9 cellular contexts compared by ENCODE assay signal in genomic region chr19:6730153-6730804, GRCh38. TPM values are rescaled to one million over a fixed set of nuclear protein-coding genes. Genes with fewer than 3 reads are reported as not detected.
A peak's percentile ranks its signal among the peaks of the same experiment; 100 is the strongest.
DNase-seq lines count a peak whose midpoint lies in the region; ATAC-seq, FAIRE-seq and TF ChIP-seq lines count a peak whose summit lies in the region.
"Had no signal": no experiment of that assay in that cellular context is flagged by ENCODE, and none has a peak within 500 bp of the region (broad histone marks: within the 10 kb centered on the region; RNA-seq: fewer than 3 reads in every experiment).

No MANE protein-coding gene starts in this region.

- 80% methylated on average over 5 of the region's 27 CpGs; no CpG with 5 or more reads in 1 of the 2 donors for WGBS in gastroesophageal sphincter (ENCODE audit: low coverage in 1 of 2), 2 donors

- H3K36me3 ChIP-seq in gastroesophageal sphincter (peaks cover 0 to 49% of the 10 kb centered on the region in 2 donors), rectal smooth muscle tissue (ENCODE audit: control insufficient read depth, insufficient read depth, low read length) (peaks cover 4% of the 10 kb centered on the region)

- H3K4me3 ChIP-seq in gastroesophageal sphincter (peak overlapping the region in 1 of 2 donors; percentile 19), rectal smooth muscle tissue (ENCODE audit: low read length) (peak overlapping the region; percentile 48)

- no peaks in the 10 kb centered on the region for H3K9me3 ChIP-seq in gastroesophageal sphincter

- DNase-seq in GM12891 (ENCODE audit: insufficient read length, low spot score) (peak; percentile 58), T-helper 9 cell (peak; percentile 21), GM12892 (ENCODE audit: insufficient read length) (no peak), middle frontal gyrus (ENCODE audit: extremely low spot score, low spot score) (no peak), RPMI8226 (no peak), dedifferentiated amniotic fluid mesenchymal stem cell (ENCODE audit: extremely low spot score) (no peak)

- peaks cover 4% of the 10 kb centered on the region for H3K27me3 ChIP-seq in gastroesophageal sphincter
- H3K27me3 ChIP-seq in rectal smooth muscle tissue (ENCODE audit: control insufficient read depth, insufficient read depth, low read length): no peaks in the 10 kb centered on the region

- FAIRE-seq in GM12891 (lab: Jason Lieb, UNC): peak; percentile 40
- FAIRE-seq in GM12892 (lab: Jason Lieb, UNC): no peak

- peak overlapping the region in 2 of 4 donors; percentile 27 to 43 for H3K27ac ChIP-seq in gastroesophageal sphincter
- H3K27ac ChIP-seq in rectal smooth muscle tissue (ENCODE audit: low read depth, low read length): peak overlapping the region; percentile 30

- H3K9ac ChIP-seq in rectal smooth muscle tissue (ENCODE audit: low read length): no peak overlapping the region

- no peak for TF ChIP-seq POLR2A in GM12891 (IDR thresholded peaks at IDR 0.05; ENCODE audit: low read depth, low read length)
- TF ChIP-seq POLR2A in gastroesophageal sphincter (IDR thresholded peaks at IDR 0.05): no peak
- TF ChIP-seq POLR2A in GM12892 (IDR thresholded peaks at IDR 0.05; ENCODE audit: low read depth, low read length): no peak

- peak; percentile 65 for ATAC-seq in gastroesophageal sphincter

- TF ChIP-seq EP300 in gastroesophageal sphincter (IDR thresholded peaks at IDR 0.05): no peak

- H3K4me1 ChIP-seq in gastroesophageal sphincter: peaks cover 0 to 16% (median under 1%) of the 10 kb centered on the region in 3 donors
- H3K4me1 ChIP-seq in rectal smooth muscle tissue (ENCODE audit: control insufficient read depth, insufficient read depth, low read length): no peaks in the 10 kb centered on the region

- no peak for TF ChIP-seq CTCF in gastroesophageal sphincter (IDR thresholded peaks at IDR 0.05)

TF ChIP-seq in GM12891, 5 proteins besides CTCF, POLR2A, EP300 and RAD21:
- no peak for TF ChIP-seq PAX5 (IDR thresholded peaks at IDR 0.05; ENCODE audit: insufficient read depth, low read length, severe bottlenecking)
- no peak for TF ChIP-seq TAF1 (IDR thresholded peaks at IDR 0.05; ENCODE audit: low read depth, low read length)
- no peak for TF ChIP-seq POU2F2 (IDR thresholded peaks at IDR 0.05; ENCODE audit: low read depth, low read length)
- TF ChIP-seq POLR2AphosphoS5 (IDR thresholded peaks at IDR 0.05; ENCODE audit: low read depth, low read length): no peak
- TF ChIP-seq SPI1 (IDR thresholded peaks at IDR 0.05; ENCODE audit: low read depth, low read length): no peak

RNA-seq across cellular contexts. Expression of gene GPR108, which starts 7.1 kb away (rescaled TPM):
- polyA plus RNA-seq in GM12891 (2012; ENCODE audit: low read depth, missing spikeins): 44.9 TPM
- 10 to 100 TPM; 44.0 to 68.8 (median 60.1) TPM for total RNA-seq in gastroesophageal sphincter
- polyA plus RNA-seq in GM12892 (2012; ENCODE audit: missing spikeins): 31.2 TPM

RNA-seq across cellular contexts. Expression of gene TRIP10, which starts 9.2 kb away (rescaled TPM):
- 44.5 TPM for polyA plus RNA-seq in GM12891 (2012; ENCODE audit: low read depth, missing spikeins)
- total RNA-seq in gastroesophageal sphincter: 100 to 1,000 TPM in 3 of 4 donors, 10 to 100 TPM in 1; 94.1 to 129 (median 104) TPM
- 47.2 TPM for polyA plus RNA-seq in GM12892 (2012; ENCODE audit: missing spikeins)

RNA-seq across cellular contexts. Expression of gene C3, which starts 9.8 kb away (rescaled TPM):
- 0.62 TPM for polyA plus RNA-seq in GM12891 (2012; ENCODE audit: low read depth, missing spikeins)
- total RNA-seq in gastroesophageal sphincter: 100 to 1,000 TPM; 246 to 757 (median 594) TPM
- polyA plus RNA-seq in GM12892 (2012; ENCODE audit: missing spikeins): 1.4 TPM

RNA-seq across cellular contexts. Expression of gene SH2D3A, which starts 37.0 kb away (rescaled TPM):
- 6.5 TPM for polyA plus RNA-seq in GM12891 (2012; ENCODE audit: low read depth, missing spikeins)
- total RNA-seq in gastroesophageal sphincter: 1 to 10 TPM in 2 of 4 donors, under 1 TPM in 1, not detected in 1; 0.78 to 5.8 (median 1.7) TPM
- polyA plus RNA-seq in GM12892 (2012; ENCODE audit: missing spikeins): 4.0 TPM
- total RNA-seq: RPMI7951 had no signal

RNA-seq across cellular contexts. Expression of gene VAV1, which starts 42.2 kb away (rescaled TPM):
- polyA plus RNA-seq in GM12891 (2012; ENCODE audit: low read depth, missing spikeins): 41.2 TPM
- 1 to 10 TPM; 2.3 to 7.8 (median 5.7) TPM for total RNA-seq in gastroesophageal sphincter
- 30.2 TPM for polyA plus RNA-seq in GM12892 (2012; ENCODE audit: missing spikeins)

Comparison
In these comparisons a context has a peak if more than half of its experiments do, and no peak if none do; other contexts are left out.
1. DNase-seq: peak in GM12891 (single experiment) and T-helper 9 cell (single experiment); none in GM12892 (single experiment), middle frontal gyrus (single experiment), RPMI8226 (single experiment) and dedifferentiated amniotic fluid mesenchymal stem cell (single experiment).